In genomic region chr3:172224560-172225214, GRCh38 we compare ENCODE assay signal across 17 cellular contexts.
DNase-seq lines count a peak whose midpoint lies in the region; ATAC-seq, FAIRE-seq and TF ChIP-seq lines count a peak whose summit lies in the region.
"Had no signal": no experiment of that assay in that cellular context is flagged by ENCODE, and none has a peak within 500 bp of the region (broad histone marks: within the 10 kb centered on the region; RNA-seq: fewer than 3 reads in every experiment).

No MANE protein-coding gene starts in this region.

- H3K4me2 ChIP-seq in HepG2 (ENCODE audit: low read depth, low read length), result no peak overlapping the region

- intact Hi-C loops in HepG2 (cut with micrococcal nuclease; ENCODE audit: unreplicated experiment), result no loop called here
- intact Hi-C loops in colonic mucosa (cut with DNase I), result no loop called here

- H2AFZ ChIP-seq in HepG2 (ENCODE audit: low read length), result no peak overlapping the region

- WGBS in HepG2 (ENCODE audit: low lambda C conversion rate), result 74% methylated on average over 7 of the region's 7 CpGs

- H4K20me1 ChIP-seq in HepG2 (ENCODE audit: insufficient read depth, low read length), result peaks cover 98% of the 10 kb centered on the region

- H3K4me1 ChIP-seq in HepG2 (ENCODE audit: insufficient read depth, low read length) (peaks cover 59% of the 10 kb centered on the region), colonic mucosa (no peaks in the 10 kb centered on the region)

- no peak; a peak in 1 of 4 replicates for TF ChIP-seq POLR2A in HepG2 (IDR thresholded peaks at IDR 0.05; ENCODE audit: insufficient read depth in 1 of 2, low read depth in 2 of 2, low read length in 2 of 2)

- BruUV-seq in HepG2 (replicated peaks; lab: Mats Ljungman, UMichigan), result no TSS peak

- H3K27me3 ChIP-seq in HepG2 (ENCODE audit: control insufficient read depth in 1 of 2, insufficient read depth in 2 of 2, low read length in 2 of 2) (no peaks in the 10 kb centered on the region), colonic mucosa (no peaks in the 10 kb centered on the region)
- H3K27me3 ChIP-seq: heart right ventricle, pancreas had no signal

- TF ChIP-seq CTCF in HepG2 (CRISPR knock-in tag; IDR thresholded peaks at IDR 0.05) (no peak), colonic mucosa (IDR thresholded peaks at IDR 0.05) (no peak)

- peaks cover 96% of the 10 kb centered on the region for H3K79me2 ChIP-seq in HepG2 (ENCODE audit: insufficient read depth, low read length)

- H3K9ac ChIP-seq in HepG2 (ENCODE audit: insufficient read depth, low read depth, low read length) (no peak overlapping the region), colonic mucosa (ENCODE audit: low read depth in 2 of 2, low read length in 2 of 2) (no peak overlapping the region)

- no peaks in the 10 kb centered on the region for H3K9me3 ChIP-seq in HepG2 (ENCODE audit: low read length)
- no peaks in the 10 kb centered on the region for H3K9me3 ChIP-seq in colonic mucosa
- H3K9me3 ChIP-seq: heart right ventricle, pancreas had no signal

- TF ChIP-seq RAD21 in HepG2 (CRISPR knock-in tag; IDR thresholded peaks at IDR 0.05), result no peak

- no peak for FAIRE-seq in HepG2 (lab: Jason Lieb, UNC)
- FAIRE-seq: keratinocyte, pancreas had no signal

- in situ Hi-C loops in HepG2 (cut with HindIII; ENCODE audit: extremely low pct_ligation_motif_present, low pct_unique_long_range_greater_than_20kb), result no loop called here

- TF ChIP-seq EP300 in HepG2 (IDR thresholded peaks at IDR 0.05; ENCODE audit: low read depth in 2 of 2, low read length in 2 of 2), result no peak
- no peak for TF ChIP-seq EP300 in HepG2 (CRISPR knock-in tag; IDR thresholded peaks at IDR 0.05; ENCODE audit: borderline replicate concordance)

- H3K4me3 ChIP-seq in HepG2 (replicated peaks in 1 of 3; ENCODE audit: insufficient read depth in 1 of 3, low read depth in 2 of 3, low read length in 3 of 3), result no peak overlapping the region
- no peak overlapping the region for H3K4me3 ChIP-seq in colonic mucosa
- H3K4me3 ChIP-seq: heart right ventricle, pancreas, skin epidermis had no signal

- CTCF ChIA-PET in HepG2 (lab: Yijun Ruan, JAX; ENCODE audit: low intra/inter-chr PET ratio, low total read pairs), result no interaction called here

- ATAC-seq in HepG2 (peak; percentile 36), HG02938 (IDR thresholded peaks at IDR 0.05; ENCODE audit: unreplicated experiment) (no peak)

- DNase-seq in DMS153 (lab: John Stamatoyannopoulos, UW) (peak; percentile 97), NCI-H1105 (lab: John Stamatoyannopoulos, UW) (peak; percentile 86), NCI-H510A treated with DMSO at 0.1 percent for 48 hours (lab: John Stamatoyannopoulos, UW) (peak; percentile 97), HepG2 (ENCODE audit: low spot score) (no peak), putamen (ENCODE audit: low spot score) (no peak), colonic mucosa (no peak)
- no peak for DNase-seq in stimulated activated CD4-positive, alpha-beta T cell treated with anti-CD3 and anti-CD28 coated beads, Interleukin-15, amount 100 ng/mL, for 24 hours
- DNase-seq: activated CD4-positive, CD25-positive, alpha-beta regulatory T cell treated with anti-CD3 and anti-CD28 coated beads, Interleukin-2, amount 50 U/mL, for 72 hours; AML-193; caudate nucleus; effector CD8-positive, alpha-beta T cell; heart right ventricle; KBM-7; pancreas had no signal

- POLR2A ChIA-PET in HepG2 (lab: Yijun Ruan, JAX), result no interaction called here

- H3K36me3 ChIP-seq in HepG2 (replicated peaks in 1 of 2; ENCODE audit: control insufficient read depth in 1 of 2, insufficient read depth in 2 of 2, low read length in 2 of 2), result peaks cover 12 to 49% of the 10 kb centered on the region in 2 experiments
- no peaks in the 10 kb centered on the region for H3K36me3 ChIP-seq in colonic mucosa

- H3K27ac ChIP-seq in HepG2 (ENCODE audit: extremely low read length, insufficient read depth, low read length), result peak overlapping the region; percentile 12
- no peak overlapping the region for H3K27ac ChIP-seq in colonic mucosa
- H3K27ac ChIP-seq: heart right ventricle, pancreas, skin epidermis had no signal

TF ChIP-seq in HepG2, 621 proteins besides CTCF, POLR2A, EP300 and RAD21:
- TF ChIP-seq NR2F1 (CRISPR knock-in tag; IDR thresholded peaks at IDR 0.05), result peak in 1 of 2 experiments; percentile 16; a peak in 1 of 4 replicates
- peak; percentile 60 for TF ChIP-seq NR2F6 (IDR thresholded peaks at IDR 0.05)
- no peak for TF ChIP-seq NR2F6 (CRISPR knock-in tag; IDR thresholded peaks at IDR 0.05)
- TF ChIP-seq ZNF30 (CRISPR knock-in tag; IDR thresholded peaks at IDR 0.05), result 0 out of 2 replicates have a peak, but pooled peaks have one; percentile 19
- no peak for TF ChIP-seq NFKB2 (CRISPR knock-in tag; IDR thresholded peaks at IDR 0.05; ENCODE audit: borderline replicate concordance)
- TF ChIP-seq HNF1A (IDR thresholded peaks at IDR 0.05; ENCODE audit: low read depth), result peak; percentile 41; the same call in 1 of the 2 replicates
- no peak for TF ChIP-seq HNF1A (CRISPR knock-in tag; IDR thresholded peaks at IDR 0.05; ENCODE audit: borderline replicate concordance)
- TF ChIP-seq RBM22 (optimal IDR thresholded peaks at IDR 0.05; ENCODE audit: low read length), result peak; percentile 90
- 0 out of 2 replicates have a peak, but pooled peaks have one; percentile 32 for TF ChIP-seq POGZ (CRISPR knock-in tag; IDR thresholded peaks at IDR 0.05)
- no peak for TF ChIP-seq SP140L (CRISPR knock-in tag; IDR thresholded peaks at IDR 0.05; ENCODE audit: borderline replicate concordance)

Comparison
In these comparisons a context has a peak if more than half of its experiments do, and no peak if none do; other contexts are left out.
1. DNase-seq: peak in DMS153 (single experiment), NCI-H1105 (single experiment) and NCI-H510A treated with DMSO at 0.1 percent for 48 hours (single experiment); none in HepG2 (single experiment), putamen (single experiment), colonic mucosa (single experiment) and stimulated activated CD4-positive, alpha-beta T cell treated with anti-CD3 and anti-CD28 coated beads, Interleukin-15, amount 100 ng/mL, for 24 hours (single experiment).